In the genomic region with DNA sequence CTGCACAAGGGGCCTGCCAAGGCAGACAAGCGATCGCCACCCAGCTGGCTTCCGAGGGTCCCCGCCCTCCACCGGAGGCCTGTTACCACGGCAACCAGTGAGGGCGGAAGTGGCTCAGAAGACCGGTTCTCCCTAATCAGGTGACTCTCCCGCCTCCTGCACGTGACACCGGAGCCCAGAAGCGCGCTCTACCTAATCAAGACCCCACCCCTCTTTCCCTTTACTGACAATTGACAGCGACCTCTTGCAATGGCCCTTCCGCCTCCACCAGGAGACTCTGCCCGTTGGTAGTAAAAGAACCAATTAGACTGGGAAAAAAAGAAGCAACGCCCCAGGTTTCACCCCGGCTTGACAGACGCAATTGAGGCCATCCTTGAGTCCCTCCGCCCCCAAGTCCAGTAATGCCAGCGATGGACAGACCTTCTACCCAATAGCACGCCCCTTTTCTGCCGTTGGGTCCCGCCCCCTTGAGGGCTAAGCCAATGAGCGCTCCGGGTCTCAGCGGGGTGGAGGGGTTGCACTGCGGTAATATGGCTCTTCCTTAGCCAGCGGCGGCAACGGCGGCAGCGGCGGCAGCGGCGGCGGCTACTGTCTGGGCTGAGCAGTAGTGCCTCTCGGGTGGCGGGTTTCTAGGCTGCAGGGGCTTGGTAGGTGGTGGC, we compare ENCODE assay signal across 8 cellular contexts. TPM values are rescaled to one million over a fixed set of nuclear protein-coding genes. Genes with fewer than 3 reads are reported as not detected.
DNase-seq lines count a peak whose midpoint lies in the region; ATAC-seq and TF ChIP-seq lines count a peak whose summit lies in the region.

A gene (plus strand): TSS at position 525 of the 659 bp plus-strand sequence. CDS start 198 bp downstream, outside the sequence.

- H3K27ac ChIP-seq in testis: peak within 1 kb of the TSS; percentile 89 to 95

- peak; percentile 89 for TF ChIP-seq POLR2A in testis (IDR thresholded peaks at IDR 0.05)

- peaks cover 23% of the 10 kb centered on the region for H3K4me1 ChIP-seq in testis

- H3K9me3 ChIP-seq in testis: no peaks in the 10 kb centered on the region

- intact Hi-C loops in testis (cut with DNase I; ENCODE audit: low total_unique reads): no loop called here

- peak; percentile 77 for ATAC-seq in HG02623 (IDR thresholded peaks at IDR 0.05; ENCODE audit: unreplicated experiment)
- peak; percentile 96 for ATAC-seq in omental fat pad (ENCODE audit: low FRiP score)

- H3K27me3 Mint-ChIP-seq in activated naive CD8-positive, alpha-beta T cell: no peaks in the 10 kb centered on the region

- peaks cover 22% of the 10 kb centered on the region for H3K4me1 Mint-ChIP-seq in activated naive CD8-positive, alpha-beta T cell (ENCODE audit: low read depth)

- CTCF ChIA-PET in GM10248 (lab: Yijun Ruan, JAX): interaction anchor here (0.9 to 6.6 kb wide), 8 partner anchors 8 to 337 kb away, joined by 3 to 77 read pairs (median 8); no protein-coding TSS in a partner anchor

- no peaks in the 10 kb centered on the region for H3K27me3 ChIP-seq in testis

- no peaks in the 10 kb centered on the region for H3K9me3 Mint-ChIP-seq in activated naive CD8-positive, alpha-beta T cell (ENCODE audit: low read depth)

- DNase-seq in GM10248 (ENCODE audit: extremely low spot score) (peak; percentile 96), NCI-H1105 (lab: John Stamatoyannopoulos, UW) (peak; percentile 100), SKM-1 treated with dmso at 0.1 percent for 144 hours (lab: John Stamatoyannopoulos, UW; ENCODE audit: unreplicated experiment) (peak; percentile 97), glomerular visceral epithelial cell (ENCODE audit: extremely low spot score) (peak; percentile 99), omental fat pad (ENCODE audit: low spot score) (peak; percentile 97), testis (peak; percentile 99)

- TF ChIP-seq CTCF in GM10248 (IDR thresholded peaks at IDR 0.05; ENCODE audit: control extremely low read depth, extremely low read depth, low read depth, missing control alignments) (no peak), omental fat pad (IDR thresholded peaks at IDR 0.05) (no peak), testis (IDR thresholded peaks at IDR 0.05) (peak in 2 of 3 experiments; percentile 21 to 38)

- H3K36me3 Mint-ChIP-seq in activated naive CD8-positive, alpha-beta T cell: no peaks in the 10 kb centered on the region

- H3K27ac Mint-ChIP-seq in activated naive CD8-positive, alpha-beta T cell: peak within 1 kb of the TSS; percentile 89

- peak within 1 kb of the TSS; percentile 95 to 99 for H3K4me3 ChIP-seq in testis

- POLR2A ChIA-PET in GM10248 (lab: Yijun Ruan, JAX): interaction anchor here (0.9 kb wide), 1 partner anchor 9 kb away, joined by 7 read pairs; no protein-coding TSS in a partner anchor

- H3K4me3 Mint-ChIP-seq in activated naive CD8-positive, alpha-beta T cell: no peak within 1 kb of the TSS

- 0 to 1% methylated on average over 22 of the region's 39 CpGs for WGBS in testis, 2 donors

- no peaks in the 10 kb centered on the region for H3K36me3 ChIP-seq in testis (ENCODE audit: low read depth, missing control alignments)

RNA-seq across cellular contexts. Expression of the gene that starts here (rescaled TPM):
- total RNA-seq in omental fat pad (10 to 100 TPM; 39.6 to 72.9 (median 61.5) TPM), testis (10 to 100 TPM; 20.1 to 22.4 TPM)
- 10.8 TPM for polyA plus RNA-seq in testis (ENCODE audit: insufficient read depth, low read depth, low replicate concordance)

Comparison
In these comparisons a context has a peak if more than half of its experiments do, and no peak if none do; other contexts are left out.
1. Peak in every context shown above with its lines: DNase-seq, ATAC-seq, H3K4me3 ChIP-seq and H3K27ac ChIP-seq.
2. CTCF ChIP-seq: peak in testis (2 of 3); none in GM10248 (single experiment) and omental fat pad (0 of 3).